Comparison of ENCODE assay signal across 7 cellular contexts in the genomic region with DNA sequence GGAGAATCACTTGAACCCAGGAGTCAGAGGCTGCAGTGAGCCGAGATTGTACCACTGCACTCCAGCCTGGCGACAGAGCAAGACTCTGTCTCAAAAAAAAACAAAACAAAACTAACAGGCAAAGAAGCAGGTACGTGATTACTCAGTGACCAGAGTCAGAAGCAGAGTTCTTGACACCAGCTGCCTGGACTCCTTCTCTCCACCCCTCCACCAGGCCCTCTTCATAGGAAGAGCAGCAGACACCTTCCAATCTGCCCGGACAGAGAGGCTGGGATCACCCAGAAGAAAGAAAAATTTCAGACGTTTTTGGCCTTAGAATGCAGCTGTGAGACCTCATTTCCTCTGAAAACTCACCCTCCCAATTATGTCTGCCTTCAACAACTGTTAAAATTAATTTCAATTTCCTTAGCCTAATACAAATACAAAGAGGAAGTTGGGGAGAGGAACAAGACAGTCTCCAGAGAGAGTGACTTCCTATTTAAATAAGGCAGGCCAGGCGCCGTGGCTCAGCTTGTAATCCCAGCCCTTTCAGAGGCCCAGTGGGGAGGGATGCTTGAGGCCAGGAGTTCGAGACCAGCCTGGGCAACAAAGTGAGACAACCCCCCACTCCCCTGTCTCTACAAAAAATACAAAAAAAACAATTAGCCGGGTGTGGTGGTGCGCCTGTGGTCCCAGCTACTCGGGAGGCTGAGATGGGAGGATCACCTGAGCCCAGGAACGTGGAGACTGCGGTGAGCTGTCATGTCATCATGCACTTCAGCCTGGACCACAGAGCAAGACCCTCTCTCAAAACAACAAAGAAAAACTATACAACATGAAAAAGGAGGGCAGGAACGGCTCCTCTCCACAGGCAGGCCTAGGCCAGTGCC. TPM values are rescaled to one million over a fixed set of nuclear protein-coding genes. Genes with fewer than 3 reads are reported as not detected.
DNase-seq lines count a peak whose midpoint lies in the region; ATAC-seq and FAIRE-seq lines count a peak whose summit lies in the region.

No MANE protein-coding gene starts in this region.

- no peak overlapping the region for H3K18ac ChIP-seq in mesendoderm (ENCODE audit: low read length)

- H3K79me2 ChIP-seq in mesendoderm (ENCODE audit: control insufficient read depth, insufficient read depth, low read length): no peaks in the 10 kb centered on the region

- WGBS in mesendoderm (ENCODE audit: extremely low coverage, insufficient coverage, low lambda C conversion rate): no CpG with 5 or more reads among the region's 14 CpGs

- no peak for FAIRE-seq in frontal cortex (lab: Jason Lieb, UNC)

- no peak overlapping the region for H3K4ac ChIP-seq in mesendoderm (ENCODE audit: low read depth, low read length)

- no peak overlapping the region for H3K4me3 ChIP-seq in mesendoderm (ENCODE audit: low read length)

- H3K27ac ChIP-seq in mesendoderm (ENCODE audit: low read depth, low read length): no peak overlapping the region

- H3K79me1 ChIP-seq in mesendoderm (ENCODE audit: low read length): no peaks in the 10 kb centered on the region

- H2AK5ac ChIP-seq in mesendoderm (ENCODE audit: low read length): no peak overlapping the region

- H3K9ac ChIP-seq in mesendoderm (ENCODE audit: low read length): no peak overlapping the region

- H3K56ac ChIP-seq in mesendoderm (ENCODE audit: low read length): no peak overlapping the region

- ATAC-seq in GM21723 (IDR thresholded peaks at IDR 0.05; ENCODE audit: unreplicated experiment): peak; percentile 25
- no peak for ATAC-seq in natural killer cell treated with Interleukin-12 subunit alpha and Interleukin-12 subunit beta and Interleukin-15 and Interleukin-18, amount 100 ng/mL, for 72 hours
- no peak for ATAC-seq in GM19452 (IDR thresholded peaks at IDR 0.05; ENCODE audit: unreplicated experiment)

- DNase-seq in OCI-M1 (lab: John Stamatoyannopoulos, UW) (peak; percentile 86), ecto neural progenitor cell (ENCODE audit: low spot score) (peak; percentile 36), frontal cortex (ENCODE audit: low spot score in 2 of 2) (no peak), mesendoderm (no peak)
- DNase-seq in natural killer cell treated with Interleukin-12 subunit alpha and Interleukin-12 subunit beta and Interleukin-15 and Interleukin-18, amount 100 ng/mL, for 72 hours (ENCODE audit: low spot score): no peak

- no peak overlapping the region for H4K5ac ChIP-seq in mesendoderm (ENCODE audit: low read length)

- peak overlapping the region; percentile 48 to 50 for H3K27ac Mint-ChIP-seq in natural killer cell treated with Interleukin-12 subunit alpha and Interleukin-12 subunit beta and Interleukin-15 and Interleukin-18, amount 100 ng/mL, for 72 hours

- no peak overlapping the region for H3K4me2 ChIP-seq in mesendoderm (ENCODE audit: low read length)

- H3K4me1 ChIP-seq in mesendoderm (ENCODE audit: control insufficient read depth, low read depth, low read length): no peaks in the 10 kb centered on the region

- H3K27me3 Mint-ChIP-seq in natural killer cell treated with Interleukin-12 subunit alpha and Interleukin-12 subunit beta and Interleukin-15 and Interleukin-18, amount 100 ng/mL, for 72 hours: no peaks in the 10 kb centered on the region

- peak overlapping the region; percentile 84 for H3K4me3 Mint-ChIP-seq in natural killer cell treated with Interleukin-12 subunit alpha and Interleukin-12 subunit beta and Interleukin-15 and Interleukin-18, amount 100 ng/mL, for 72 hours

- no peak overlapping the region for H2BK5ac ChIP-seq in mesendoderm (ENCODE audit: low read length)

- no peaks in the 10 kb centered on the region for H3K9me3 Mint-ChIP-seq in natural killer cell treated with Interleukin-12 subunit alpha and Interleukin-12 subunit beta and Interleukin-15 and Interleukin-18, amount 100 ng/mL, for 72 hours

- no peak overlapping the region for H3K23ac ChIP-seq in mesendoderm (ENCODE audit: low read length)

- no peak overlapping the region for H2BK120ac ChIP-seq in mesendoderm (ENCODE audit: low read depth, low read length)

- H3K27me3 ChIP-seq in mesendoderm (ENCODE audit: insufficient read depth, low read length, poor library complexity): peaks cover 11% of the 10 kb centered on the region

- peaks cover 16 to 21% of the 10 kb centered on the region in 2 donors for H3K4me1 Mint-ChIP-seq in natural killer cell treated with Interleukin-12 subunit alpha and Interleukin-12 subunit beta and Interleukin-15 and Interleukin-18, amount 100 ng/mL, for 72 hours (ENCODE audit: low read depth in 2 of 2)

- H4K8ac ChIP-seq in mesendoderm (ENCODE audit: low read depth, low read length): no peak overlapping the region

- H2BK15ac ChIP-seq in mesendoderm (replicated peaks; ENCODE audit: low read depth): no peak overlapping the region

- H3K36me3 ChIP-seq in mesendoderm (ENCODE audit: control insufficient read depth, insufficient read depth, low read length): no peaks in the 10 kb centered on the region

- H3K36me3 Mint-ChIP-seq in natural killer cell treated with Interleukin-12 subunit alpha and Interleukin-12 subunit beta and Interleukin-15 and Interleukin-18, amount 100 ng/mL, for 72 hours: no peaks in the 10 kb centered on the region

RNA-seq across cellular contexts. Expression of gene SLC66A2, which starts 1.6 kb away (rescaled TPM):
- 10 to 100 TPM; 23.8 to 28.1 TPM for total RNA-seq in natural killer cell treated with Interleukin-12 subunit alpha and Interleukin-12 subunit beta and Interleukin-15 and Interleukin-18, amount 100 ng/mL, for 72 hours
- 29.8 TPM for total RNA-seq in frontal cortex
- 5.5 TPM for polyA plus RNA-seq in mesendoderm (2013, experiment 1 of 2)
- 5.6 TPM for polyA plus RNA-seq in mesendoderm (2013, experiment 2 of 2)

RNA-seq across cellular contexts. Expression of gene HSBP1L1, which starts 14.6 kb away (rescaled TPM):
- 1 to 10 TPM; 1.2 to 6.2 TPM for total RNA-seq in natural killer cell treated with Interleukin-12 subunit alpha and Interleukin-12 subunit beta and Interleukin-15 and Interleukin-18, amount 100 ng/mL, for 72 hours
- total RNA-seq in frontal cortex: 0.82 TPM
- polyA plus RNA-seq in mesendoderm (2013, experiment 1 of 2): 0.18 TPM
- 0.08 TPM for polyA plus RNA-seq in mesendoderm (2013, experiment 2 of 2)

RNA-seq across cellular contexts. Expression of gene TXNL4A, which starts 38.6 kb away (rescaled TPM):
- 100 to 1,000 TPM in 1 of 2 donors, 10 to 100 TPM in 1; 97.2 to 143 TPM for total RNA-seq in natural killer cell treated with Interleukin-12 subunit alpha and Interleukin-12 subunit beta and Interleukin-15 and Interleukin-18, amount 100 ng/mL, for 72 hours
- 39.1 TPM for total RNA-seq in frontal cortex
- polyA plus RNA-seq in mesendoderm (2013, experiment 1 of 2): 162 TPM
- polyA plus RNA-seq in mesendoderm (2013, experiment 2 of 2): 168 TPM

Comparison
In these comparisons a context has a peak if more than half of its experiments do, and no peak if none do; other contexts are left out.
1. DNase-seq: peak in OCI-M1 (single experiment) and ecto neural progenitor cell (single experiment); none in natural killer cell treated with Interleukin-12 subunit alpha and Interleukin-12 subunit beta and Interleukin-15 and Interleukin-18, amount 100 ng/mL, for 72 hours (single experiment), frontal cortex (0 of 2) and mesendoderm (single experiment).